In genomic region chr9:86052556-86053468, GRCh38 we compare ENCODE assay signal across 3 cellular contexts.
TF ChIP-seq lines count a peak whose summit lies in the region.

No MANE protein-coding gene starts in this region.

TF ChIP-seq in GM23338, 12 proteins besides CTCF, POLR2A, EP300 and RAD21:
- TF ChIP-seq ETS1 (IDR thresholded peaks at IDR 0.05), result no peak
- no peak for TF ChIP-seq POLR2AphosphoS5 (IDR thresholded peaks at IDR 0.05; ENCODE audit: low read depth)
- no peak for TF ChIP-seq ZNF114 (CRISPR knock-in tag; IDR thresholded peaks at IDR 0.05)
- no peak for TF ChIP-seq NANOG (IDR thresholded peaks at IDR 0.05; ENCODE audit: borderline replicate concordance)
- no peak for TF ChIP-seq CREB1 (CRISPR knock-in tag; IDR thresholded peaks at IDR 0.05; ENCODE audit: low read depth)
- no peak for TF ChIP-seq JUNB (IDR thresholded peaks at IDR 0.05; ENCODE audit: unreplicated experiment)
TF ChIP-seq in GM23338: peak in this region for 0.

TF ChIP-seq in IMR-90, 13 proteins besides CTCF, POLR2A, EP300 and RAD21:
- TF ChIP-seq RCOR1 (IDR thresholded peaks at IDR 0.05; ENCODE audit: insufficient replicate concordance, low read length) (no peak), CHD1 (IDR thresholded peaks at IDR 0.05; ENCODE audit: low read depth, low read length) (no peak), BHLHE40 (IDR thresholded peaks at IDR 0.05; ENCODE audit: low read depth, low read length) (no peak), MXI1 (IDR thresholded peaks at IDR 0.05; ENCODE audit: borderline replicate concordance, low read depth, low read length) (no peak), MAFK (IDR thresholded peaks at IDR 0.05; ENCODE audit: low read depth, low read length) (no peak), CEBPB (IDR thresholded peaks at IDR 0.05; ENCODE audit: low read depth, low read length) (no peak), MAZ (IDR thresholded peaks at IDR 0.05; ENCODE audit: borderline replicate concordance, low read depth, low read length) (no peak), ELK1 (IDR thresholded peaks at IDR 0.05; ENCODE audit: borderline replicate concordance, low read depth, low read length) (no peak)

TF ChIP-seq in HepG2, 621 proteins besides CTCF, POLR2A, EP300 and RAD21:
- no peak for TF ChIP-seq ZNF512 (CRISPR knock-in tag; IDR thresholded peaks at IDR 0.05)
- peak; percentile 88 for TF ChIP-seq ZNF646 (CRISPR knock-in tag; IDR thresholded peaks at IDR 0.05)
- TF ChIP-seq HNRNPL (IDR thresholded peaks at IDR 0.05; ENCODE audit: low read depth, low read length), result peak; percentile 49; the same call in 1 of the 2 replicates
- no peak for TF ChIP-seq HOXA3 (CRISPR knock-in tag; IDR thresholded peaks at IDR 0.05)
